8 cellular contexts compared by ENCODE assay signal in the genomic region with DNA sequence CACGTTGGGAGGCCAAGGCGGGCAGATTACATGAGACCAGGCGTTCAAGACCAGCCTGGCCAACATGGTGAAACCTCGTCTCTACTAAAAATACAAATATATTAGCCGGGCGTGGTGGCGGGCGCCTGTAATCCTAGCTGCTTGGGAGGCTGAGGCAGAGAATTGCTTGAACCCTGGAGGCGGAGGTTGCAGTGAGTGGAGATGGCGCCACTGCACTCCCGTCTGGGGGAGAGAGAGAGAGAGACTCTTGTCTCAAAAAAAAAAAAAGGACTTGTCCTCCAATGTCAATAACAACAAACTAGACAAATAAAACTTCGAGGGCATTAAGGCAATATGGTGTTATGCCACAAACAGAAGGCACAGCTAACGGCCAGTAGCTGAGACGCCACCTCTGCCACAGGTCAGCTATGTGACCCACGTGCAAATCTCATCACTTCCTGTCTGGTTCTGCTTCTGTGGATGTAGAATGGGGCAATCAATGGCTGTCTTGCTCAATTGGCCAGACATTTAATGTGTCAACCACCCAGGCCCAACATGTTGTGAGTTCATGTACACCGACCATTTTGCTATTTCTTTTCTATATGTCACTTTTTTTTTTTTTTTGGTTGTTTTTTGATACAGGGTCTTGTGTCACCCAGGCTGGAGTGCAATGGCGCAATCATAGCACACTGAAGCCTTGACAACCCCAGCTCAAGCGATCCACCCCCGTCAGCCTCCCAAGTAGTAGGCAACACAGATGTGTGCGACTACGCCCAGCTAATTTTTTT. TPM values are rescaled to one million over a fixed set of nuclear protein-coding genes. Genes with fewer than 3 reads are reported as not detected.
DNase-seq lines count a peak whose midpoint lies in the region; TF ChIP-seq lines count a peak whose summit lies in the region.

No MANE protein-coding gene starts in this region.

- H3K4me3 ChIP-seq in iPS-18a (ENCODE audit: low read length) (peak overlapping the region; percentile 81), spleen (peak overlapping the region; percentile 62 to 90 (median 87))

- no peaks in the 10 kb centered on the region for H3K4me1 ChIP-seq in iPS-18a (ENCODE audit: control insufficient read depth, low read depth, low read length)
- H3K4me1 ChIP-seq in spleen = peaks cover 16 to 50% (median 43%) of the 10 kb centered on the region in 6 donors

- H3K36me3 ChIP-seq in iPS-18a (ENCODE audit: control insufficient read depth, low read depth, low read length) (no peaks in the 10 kb centered on the region), spleen (peaks cover 0 to 23% (median 0%) of the 10 kb centered on the region in 6 donors)

- 25 to 42% (median 39%) methylated on average over 20 to 21 of the region's 21 CpGs for whole genome bisulfite sequencing in spleen, 5 donors

- intact Hi-C loops in spleen (cut with DNase I; ENCODE audit: low total_unique reads) = loop anchor here (10.0 kb wide), 1 partner anchor 51 kb away; a partner anchor contains a TSS

- TF ChIP-seq CTCF in spleen (IDR thresholded peaks at IDR 0.05 in 8 of 11, conservative IDR thresholded peaks at IDR 0.05 in 3 of 11) = no peak

- H3K27me3 ChIP-seq in iPS-18a (ENCODE audit: control insufficient read depth, insufficient read depth, low read length) (no peaks in the 10 kb centered on the region), spleen (replicated peaks in 1 of 7) (no peaks in the 10 kb centered on the region)

- H3K27ac ChIP-seq in angular gyrus (ENCODE audit: low read depth, low read length) (peak overlapping the region; percentile 85), iPS-18a (ENCODE audit: low read length) (no peak overlapping the region), spleen (peak overlapping the region; percentile 96 to 99 (median 98))

- DNase-seq in activated T-cell treated with anti-CD3 and anti-CD28 coated beads for 48 hours (ENCODE audit: low read depth) (peak; percentile 6), activated T-cell treated with anti-CD3 and anti-CD28 coated beads for 4 hours (no peak), NOMO-1 treated with DMSO at 0.1 percent for 48 hours (lab: John Stamatoyannopoulos, UW; ENCODE audit: unreplicated experiment) (peak; percentile 93), spleen (peak; percentile 84), KG1 (lab: John Stamatoyannopoulos, UW) (no peak), amniotic stem cell (lab: John Stamatoyannopoulos, UW) (no peak)

- no peaks in the 10 kb centered on the region for H3K9me3 ChIP-seq in iPS-18a (ENCODE audit: control insufficient read depth, low read depth, low read length)
- no peaks in the 10 kb centered on the region for H3K9me3 ChIP-seq in spleen

- no peak for TF ChIP-seq POLR2A in spleen (IDR thresholded peaks at IDR 0.05)

- H3K9ac ChIP-seq in iPS-18a (ENCODE audit: low read length) = peak overlapping the region; percentile 55

RNA-seq across cellular contexts. Expression of a gene that starts 0.8 kb away (rescaled TPM):
- total RNA-seq in spleen = 100 to 1,000 TPM in 1 of 7 donors, 10 to 100 TPM in 6; 42.7 to 104 (median 64.0) TPM
- polyA plus RNA-seq in spleen = 10 to 100 TPM; 28.3 to 43.4 (median 36.6) TPM

RNA-seq across cellular contexts. Expression of a gene that starts 53.6 kb away (rescaled TPM):
- total RNA-seq in spleen = 100 to 1,000 TPM in 3 of 7 donors, 10 to 100 TPM in 4; 77.1 to 118 (median 90.3) TPM
- 10 to 100 TPM; 28.7 to 41.6 (median 34.1) TPM for polyA plus RNA-seq in spleen

Comparison
In these comparisons a context has a peak if more than half of its experiments do, and no peak if none do; other contexts are left out.
1. DNase-seq: peak in activated T-cell treated with anti-CD3 and anti-CD28 coated beads for 48 hours (single experiment), NOMO-1 treated with DMSO at 0.1 percent for 48 hours (single experiment) and spleen (single experiment); none in activated T-cell treated with anti-CD3 and anti-CD28 coated beads for 4 hours (single experiment), KG1 (single experiment) and amniotic stem cell (single experiment).